8 cellular contexts compared by ENCODE assay signal in the genomic region with DNA sequence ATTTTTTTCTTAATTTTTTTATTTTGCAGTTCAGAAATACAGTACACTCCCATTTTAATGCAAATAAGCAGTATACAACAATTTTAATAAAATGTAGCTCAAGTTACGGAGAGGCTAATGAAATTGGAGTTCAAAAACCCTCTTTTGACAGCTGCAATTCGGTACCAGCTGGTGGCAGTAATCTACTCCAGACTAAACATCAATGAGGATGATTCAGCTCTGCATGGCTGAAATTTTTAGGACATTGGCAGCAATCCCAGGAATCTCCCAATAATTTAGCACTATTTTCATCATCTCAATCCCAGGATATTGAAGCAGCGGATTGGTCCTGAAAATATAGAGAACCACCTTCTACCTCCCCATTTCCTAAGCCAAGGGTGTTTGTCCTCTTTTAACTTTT.
A peak's percentile ranks its signal among the peaks of the same experiment; 100 is the strongest.
DNase-seq lines count a peak whose midpoint lies in the region; ATAC-seq, FAIRE-seq and TF ChIP-seq lines count a peak whose summit lies in the region.

No MANE protein-coding gene starts in this region.

- WGBS in GM12878 (ENCODE audit: insufficient coverage, insufficient replicate concordance, low lambda C conversion rate, missing lambda C conversion rate), result 10% methylated on average over 3 of the region's 3 CpGs

- peak; percentile 48; the same call in 2 of the 3 replicates for ATAC-seq in GM12878
- no peak for ATAC-seq in stimulated activated naive CD8-positive, alpha-beta T cell treated with anti-CD3 and anti-CD28 coated beads, Interleukin-15, amount 100 ng/mL, for 72 hours

- no peak overlapping the region for H3K9ac ChIP-seq in GM12878 (ENCODE audit: control insufficient read depth, insufficient read depth, low read length)

- RAD21 ChIA-PET in GM12878 (lab: Charles Lee; ENCODE audit: unreplicated experiment), result interaction anchor here (0.6 to 1.8 kb wide), 8 partner anchors 18 to 801 kb away, joined by 3 to 6 read pairs (median 4); no protein-coding TSS in a partner anchor

- no peaks in the 10 kb centered on the region for H3K79me2 ChIP-seq in GM12878 (ENCODE audit: control insufficient read depth, insufficient read depth, low read length)

- no TSS peak for BruUV-seq in GM12878 (replicated peaks; lab: Mats Ljungman, UMichigan)

- FAIRE-seq in GM12878 (lab: Jason Lieb, UNC), result no peak

- no peaks in the 10 kb centered on the region for H3K27me3 ChIP-seq in GM12878 (replicated peaks in 1 of 2; ENCODE audit: control insufficient read depth in 2 of 2, insufficient read depth in 2 of 2, low read length in 1 of 2)
- no peaks in the 10 kb centered on the region for H3K27me3 ChIP-seq in kidney epithelial cell (ENCODE audit: control insufficient read depth, insufficient read depth, low read length)

- DNase-seq in COLO668 (lab: John Stamatoyannopoulos, UW; ENCODE audit: unreplicated experiment) (peak; percentile 21), NCI-H2081 (lab: John Stamatoyannopoulos, UW) (peak; percentile 58 to 89), GM12878 (ENCODE audit: low read depth, low spot score) (no peak), kidney epithelial cell (ENCODE audit: low read depth) (no peak), mesenteric fat pad (ENCODE audit: low spot score) (no peak), HuH-7.5 (ENCODE audit: low spot score) (no peak), SIG-M5 treated with dmso at 0.1 percent for 504 hours (lab: John Stamatoyannopoulos, UW; ENCODE audit: unreplicated experiment) (no peak)
- DNase-seq in stimulated activated naive CD8-positive, alpha-beta T cell treated with anti-CD3 and anti-CD28 coated beads, Interleukin-15, amount 100 ng/mL, for 72 hours, result no peak

- no peaks in the 10 kb centered on the region for H4K20me1 ChIP-seq in GM12878 (ENCODE audit: control insufficient read depth, insufficient read depth)

- 0 out of 2 replicates have a peak, but pooled peaks have one; percentile 8 for TF ChIP-seq RAD21 in GM12878 (IDR thresholded peaks at IDR 0.05; ENCODE audit: insufficient read depth, low read depth, low read length)

- no peaks in the 10 kb centered on the region for H3K9me3 Mint-ChIP-seq in stimulated activated naive CD8-positive, alpha-beta T cell treated with anti-CD3 and anti-CD28 coated beads, Interleukin-15, amount 100 ng/mL, for 72 hours

- no peak overlapping the region for H3K4me3 ChIP-seq in GM12878
- no peak overlapping the region for H3K4me3 ChIP-seq in kidney epithelial cell (ENCODE audit: low read depth, low read length)

- H3K27me3 Mint-ChIP-seq in stimulated activated naive CD8-positive, alpha-beta T cell treated with anti-CD3 and anti-CD28 coated beads, Interleukin-15, amount 100 ng/mL, for 72 hours, result no peaks in the 10 kb centered on the region

- no peak overlapping the region for H3K27ac ChIP-seq in GM12878 (ENCODE audit: control insufficient read depth, insufficient read depth)

- no peaks in the 10 kb centered on the region for H3K4me1 ChIP-seq in GM12878 (ENCODE audit: control insufficient read depth, insufficient read depth, low read length)

- POLR2A ChIA-PET in GM12878 (lab: Charles Lee), result no interaction called here

- H3K36me3 ChIP-seq in GM12878 (ENCODE audit: control insufficient read depth in 2 of 2, insufficient read depth in 2 of 2, low read length in 1 of 2), result no peaks in the 10 kb centered on the region
- H3K36me3 ChIP-seq in kidney epithelial cell (ENCODE audit: control insufficient read depth, insufficient read depth, low read length), result no peaks in the 10 kb centered on the region

- TF ChIP-seq CTCF in GM12878 (IDR thresholded peaks at IDR 0.05 in 2 of 3, conservative IDR thresholded peaks at IDR 0.05 in 1 of 3; ENCODE audit: control insufficient read depth in 2 of 3, extremely low read depth in 1 of 3, insufficient read depth in 1 of 3, low read depth in 3 of 3, low read length in 3 of 3) (no peak; a peak in 1 of 6 replicates), kidney epithelial cell (IDR thresholded peaks at IDR 0.05; ENCODE audit: insufficient read depth, low read length, poor library complexity, severe bottlenecking) (peak; percentile 27)

- TF ChIP-seq EP300 in GM12878 (IDR thresholded peaks at IDR 0.05; ENCODE audit: borderline replicate concordance in 1 of 2, control insufficient read depth in 1 of 2, low read depth in 2 of 2, low read length in 2 of 2), result no peak

- CTCF ChIA-PET in GM12878 (lab: Yijun Ruan, JAX), result interaction anchor here (0.6 to 2.5 kb wide), 11 partner anchors 11 to 441 kb away, joined by 3 to 12 read pairs (median 4); no protein-coding TSS in a partner anchor

- no peaks in the 10 kb centered on the region for H3K9me3 ChIP-seq in GM12878 (replicated peaks; ENCODE audit: control insufficient read depth, insufficient read depth, low read length)

- intact Hi-C loops in GM12878 (cut with micrococcal nuclease; ENCODE audit: unreplicated experiment), result loop anchor here (5.0 to 10.0 kb wide), 2 partner anchors 120 to 562 kb away; no protein-coding TSS in a partner anchor

- H3K4me2 ChIP-seq in GM12878 (ENCODE audit: control insufficient read depth, insufficient read depth), result no peak overlapping the region

- H2AFZ ChIP-seq in GM12878 (ENCODE audit: control insufficient read depth, low read depth, low read length), result no peak overlapping the region

- no peaks in the 10 kb centered on the region for H3K4me1 Mint-ChIP-seq in stimulated activated naive CD8-positive, alpha-beta T cell treated with anti-CD3 and anti-CD28 coated beads, Interleukin-15, amount 100 ng/mL, for 72 hours

- in situ Hi-C loops in GM12878 (cut with MboI), result no loop called here

- H3K27ac Mint-ChIP-seq in stimulated activated naive CD8-positive, alpha-beta T cell treated with anti-CD3 and anti-CD28 coated beads, Interleukin-15, amount 100 ng/mL, for 72 hours, result no peak overlapping the region

- H3K4me3 Mint-ChIP-seq in stimulated activated naive CD8-positive, alpha-beta T cell treated with anti-CD3 and anti-CD28 coated beads, Interleukin-15, amount 100 ng/mL, for 72 hours, result no peak overlapping the region

- no peak for TF ChIP-seq POLR2A in GM12878 (IDR thresholded peaks at IDR 0.05; ENCODE audit: low read depth, low read length)

- SMC1A ChIA-PET in GM12878 (lab: Charles Lee; ENCODE audit: uncharacterized antibody, unreplicated experiment), result interaction anchor here (0.7 to 7.5 kb wide), 10 partner anchors 10 to 413 kb away, joined by 3 to 57 read pairs (median 3); no protein-coding TSS in a partner anchor

TF ChIP-seq in GM12878, 131 proteins besides CTCF, POLR2A, EP300 and RAD21 (continues in another document):
- TF ChIP-seq KDM1A (IDR thresholded peaks at IDR 0.05; ENCODE audit: borderline replicate concordance), result no peak
- TF ChIP-seq, protein P1, sequence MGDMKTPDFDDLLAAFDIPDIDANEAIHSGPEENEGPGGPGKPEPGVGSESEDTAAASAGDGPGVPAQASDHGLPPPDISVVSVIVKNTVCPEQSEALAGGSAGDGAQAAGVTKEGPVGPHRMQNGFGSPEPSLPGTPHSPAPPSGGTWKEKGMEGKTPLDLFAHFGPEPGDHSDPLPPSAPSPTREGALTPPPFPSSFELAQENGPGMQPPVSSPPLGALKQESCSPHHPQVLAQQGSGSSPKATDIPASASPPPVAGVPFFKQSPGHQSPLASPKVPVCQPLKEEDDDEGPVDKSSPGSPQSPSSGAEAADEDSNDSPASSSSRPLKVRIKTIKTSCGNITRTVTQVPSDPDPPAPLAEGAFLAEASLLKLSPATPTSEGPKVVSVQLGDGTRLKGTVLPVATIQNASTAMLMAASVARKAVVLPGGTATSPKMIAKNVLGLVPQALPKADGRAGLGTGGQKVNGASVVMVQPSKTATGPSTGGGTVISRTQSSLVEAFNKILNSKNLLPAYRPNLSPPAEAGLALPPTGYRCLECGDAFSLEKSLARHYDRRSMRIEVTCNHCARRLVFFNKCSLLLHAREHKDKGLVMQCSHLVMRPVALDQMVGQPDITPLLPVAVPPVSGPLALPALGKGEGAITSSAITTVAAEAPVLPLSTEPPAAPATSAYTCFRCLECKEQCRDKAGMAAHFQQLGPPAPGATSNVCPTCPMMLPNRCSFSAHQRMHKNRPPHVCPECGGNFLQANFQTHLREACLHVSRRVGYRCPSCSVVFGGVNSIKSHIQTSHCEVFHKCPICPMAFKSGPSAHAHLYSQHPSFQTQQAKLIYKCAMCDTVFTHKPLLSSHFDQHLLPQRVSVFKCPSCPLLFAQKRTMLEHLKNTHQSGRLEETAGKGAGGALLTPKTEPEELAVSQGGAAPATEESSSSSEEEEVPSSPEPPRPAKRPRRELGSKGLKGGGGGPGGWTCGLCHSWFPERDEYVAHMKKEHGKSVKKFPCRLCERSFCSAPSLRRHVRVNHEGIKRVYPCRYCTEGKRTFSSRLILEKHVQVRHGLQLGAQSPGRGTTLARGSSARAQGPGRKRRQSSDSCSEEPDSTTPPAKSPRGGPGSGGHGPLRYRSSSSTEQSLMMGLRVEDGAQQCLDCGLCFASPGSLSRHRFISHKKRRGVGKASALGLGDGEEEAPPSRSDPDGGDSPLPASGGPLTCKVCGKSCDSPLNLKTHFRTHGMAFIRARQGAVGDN (IDR thresholded peaks at IDR 0.05), result no peak
- TF ChIP-seq, protein P2, sequence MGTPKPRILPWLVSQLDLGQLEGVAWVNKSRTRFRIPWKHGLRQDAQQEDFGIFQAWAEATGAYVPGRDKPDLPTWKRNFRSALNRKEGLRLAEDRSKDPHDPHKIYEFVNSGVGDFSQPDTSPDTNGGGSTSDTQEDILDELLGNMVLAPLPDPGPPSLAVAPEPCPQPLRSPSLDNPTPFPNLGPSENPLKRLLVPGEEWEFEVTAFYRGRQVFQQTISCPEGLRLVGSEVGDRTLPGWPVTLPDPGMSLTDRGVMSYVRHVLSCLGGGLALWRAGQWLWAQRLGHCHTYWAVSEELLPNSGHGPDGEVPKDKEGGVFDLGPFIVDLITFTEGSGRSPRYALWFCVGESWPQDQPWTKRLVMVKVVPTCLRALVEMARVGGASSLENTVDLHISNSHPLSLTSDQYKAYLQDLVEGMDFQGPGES (IDR thresholded peaks at IDR 0.05), result no peak
- TF ChIP-seq MXI1 (IDR thresholded peaks at IDR 0.05; ENCODE audit: low read depth, low read length), result no peak

Comparison
In these comparisons a context has a peak if more than half of its experiments do, and no peak if none do; other contexts are left out.
1. DNase-seq: peak in COLO668 (single experiment) and NCI-H2081 (2 of 2); none in GM12878 (single experiment), kidney epithelial cell (single experiment), stimulated activated naive CD8-positive, alpha-beta T cell treated with anti-CD3 and anti-CD28 coated beads, Interleukin-15, amount 100 ng/mL, for 72 hours (0 of 2), mesenteric fat pad (single experiment), HuH-7.5 (single experiment) and SIG-M5 treated with dmso at 0.1 percent for 504 hours (single experiment).